ENCODE assay signal across 19 cellular contexts in genomic region chr7:155447603-155448002, GRCh38. TPM values are rescaled to one million over a fixed set of nuclear protein-coding genes. Genes with fewer than 3 reads are reported as not detected.
"Had no signal": no experiment of that assay in that cellular context is flagged by ENCODE, and none has a peak within 500 bp of the region (broad histone marks: within the 10 kb centered on the region; RNA-seq: fewer than 3 reads in every experiment).

No MANE protein-coding gene starts in this region.

- H3K9me3 Mint-ChIP-seq: activated T-cell treated with anti-CD3 and anti-CD28 coated beads, Interleukin-2, amount 50 U/mL, for 24 hours; effector memory CD8-positive, alpha-beta T cell; natural killer cell; stimulated activated naive CD8-positive, alpha-beta T cell treated with anti-CD3 and anti-CD28 coated beads, Interleukin-15, amount 100 ng/mL, for 72 hours; T-cell had no signal

- ATAC-seq: effector memory CD8-positive, alpha-beta T cell; natural killer cell; T-cell had no signal

- H3K36me3 Mint-ChIP-seq: activated naive CD8-positive, alpha-beta T cell; natural killer cell; T-cell had no signal

- DNase-seq: activated CD4-positive, alpha-beta T cell treated with anti-CD3 and anti-CD28 coated beads, Interleukin-2, amount 50 U/mL, for 48 hours; activated CD4-positive, CD25-positive, alpha-beta regulatory T cell treated with anti-CD3 and anti-CD28 coated beads, Interleukin-2, amount 50 U/mL, for 72 hours; activated gamma-delta T cell; activated T-cell treated with anti-CD3 and anti-CD28 coated beads, Interleukin-2, amount 50 U/mL, for 24 hours; dermis blood vessel endothelial cell; effector memory CD8-positive, alpha-beta T cell; esophagus squamous epithelium; mesenchymal stem cell; natural killer cell; nucleus accumbens; Right ventricle myocardium superior; SK-N-SH; stimulated activated naive CD8-positive, alpha-beta T cell treated with anti-CD3 and anti-CD28 coated beads, Interleukin-15, amount 100 ng/mL, for 72 hours; T-cell; trophoblast cell had no signal

- H3K27ac Mint-ChIP-seq: activated naive CD8-positive, alpha-beta T cell; effector memory CD8-positive, alpha-beta T cell; natural killer cell; stimulated activated naive CD8-positive, alpha-beta T cell treated with anti-CD3 and anti-CD28 coated beads, Interleukin-15, amount 100 ng/mL, for 72 hours; T-cell had no signal

- H3K27ac ChIP-seq: cardiac muscle cell, esophagus squamous epithelium, suprapubic skin had no signal

- H3K4me3 Mint-ChIP-seq: activated naive CD8-positive, alpha-beta T cell; activated T-cell treated with anti-CD3 and anti-CD28 coated beads, Interleukin-2, amount 50 U/mL, for 24 hours; natural killer cell; stimulated activated naive CD8-positive, alpha-beta T cell treated with anti-CD3 and anti-CD28 coated beads, Interleukin-15, amount 100 ng/mL, for 72 hours had no signal

RNA-seq across cellular contexts. Expression of gene EN2, which starts 10.3 kb away (rescaled TPM):
- total RNA-seq: cardiac muscle cell, dermis blood vessel endothelial cell, natural killer cell, T-cell had no signal
- polyA plus RNA-seq: cardiac muscle cell, liver had no signal
